ENCODE assay signal across 16 cellular contexts in the genomic region with DNA sequence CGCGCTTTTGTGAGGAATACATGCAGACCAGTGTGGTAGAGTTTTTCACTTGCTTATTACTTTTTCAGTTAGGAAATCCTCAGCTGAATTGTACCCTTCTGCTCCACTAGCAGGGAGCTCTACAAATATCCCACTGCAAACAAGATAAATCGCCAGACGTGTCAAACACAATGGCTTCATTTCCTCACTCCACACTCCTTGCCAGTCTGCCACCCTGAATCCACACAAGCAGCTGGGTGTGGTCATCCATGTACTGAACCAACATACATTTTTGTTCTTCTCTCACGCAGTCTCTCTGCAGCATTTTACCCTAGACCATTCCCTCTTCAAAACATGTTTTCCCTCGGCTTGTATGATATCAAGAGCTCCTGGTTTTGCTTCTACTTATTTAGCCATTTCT.
DNase-seq lines count a peak whose midpoint lies in the region; ATAC-seq and TF ChIP-seq lines count a peak whose summit lies in the region.
"Had no signal": no experiment of that assay in that cellular context is flagged by ENCODE, and none has a peak within 500 bp of the region (broad histone marks: within the 10 kb centered on the region; RNA-seq: fewer than 3 reads in every experiment).

No MANE protein-coding gene starts in this region.

- no peak for ATAC-seq in GM19467 (IDR thresholded peaks at IDR 0.05; ENCODE audit: unreplicated experiment)
- ATAC-seq: T-helper 17 cell had no signal

- H3K27ac Mint-ChIP-seq in nephron = no peak overlapping the region
- H3K27ac Mint-ChIP-seq: CD14-positive monocyte, T-helper 17 cell had no signal

- peaks cover 26% of the 10 kb centered on the region for H3K4me1 Mint-ChIP-seq in nephron

- peaks cover 34% of the 10 kb centered on the region for H3K27me3 Mint-ChIP-seq in nephron (ENCODE audit: low read depth)

- DNase-seq in DMS153 (lab: John Stamatoyannopoulos, UW) (peak; percentile 88), NCI-H1417 (lab: John Stamatoyannopoulos, UW) (peak in 2 of 3 experiments; percentile 69 to 89), SHP77 treated with DMSO at 0.1 percent for 48 hours (lab: John Stamatoyannopoulos, UW) (peak; percentile 30), NCI-H446 treated with DMSO at 0.1 percent for 48 hours (lab: John Stamatoyannopoulos, UW) (no peak)
- no peak for DNase-seq in stimulated activated CD4-positive, alpha-beta T cell treated with anti-CD3 and anti-CD28 coated beads, Interleukin-15, amount 100 ng/mL, for 24 hours
- DNase-seq: ACHN, AML-193, Caco-2, DMS79 treated with DMSO at 0.1 percent for 48 hours, NCI-H446, Peyer's patch, Right ventricle myocardium superior, T-helper 17 cell had no signal

- H3K9me3 Mint-ChIP-seq in nephron = peaks cover 2% of the 10 kb centered on the region

- peak overlapping the region in 2 of 3 experiments; percentile 6 to 31 for H3K4me3 Mint-ChIP-seq in nephron
- H3K4me3 Mint-ChIP-seq: CD14-positive monocyte, T-helper 17 cell had no signal

- no peaks in the 10 kb centered on the region for H3K36me3 Mint-ChIP-seq in nephron (ENCODE audit: low read depth)
- H3K36me3 Mint-ChIP-seq: CD14-positive monocyte had no signal

- no peak for TF ChIP-seq CTCF in nephron (IDR thresholded peaks at IDR 0.05; ENCODE audit: unreplicated experiment in 3 of 3)

Comparison
In these comparisons a context has a peak if more than half of its experiments do, and no peak if none do; other contexts are left out.
1. DNase-seq: peak in DMS153 (single experiment), NCI-H1417 (2 of 3) and SHP77 treated with DMSO at 0.1 percent for 48 hours (single experiment); none in NCI-H446 treated with DMSO at 0.1 percent for 48 hours (single experiment) and stimulated activated CD4-positive, alpha-beta T cell treated with anti-CD3 and anti-CD28 coated beads, Interleukin-15, amount 100 ng/mL, for 24 hours (single experiment).